In the genomic region with DNA sequence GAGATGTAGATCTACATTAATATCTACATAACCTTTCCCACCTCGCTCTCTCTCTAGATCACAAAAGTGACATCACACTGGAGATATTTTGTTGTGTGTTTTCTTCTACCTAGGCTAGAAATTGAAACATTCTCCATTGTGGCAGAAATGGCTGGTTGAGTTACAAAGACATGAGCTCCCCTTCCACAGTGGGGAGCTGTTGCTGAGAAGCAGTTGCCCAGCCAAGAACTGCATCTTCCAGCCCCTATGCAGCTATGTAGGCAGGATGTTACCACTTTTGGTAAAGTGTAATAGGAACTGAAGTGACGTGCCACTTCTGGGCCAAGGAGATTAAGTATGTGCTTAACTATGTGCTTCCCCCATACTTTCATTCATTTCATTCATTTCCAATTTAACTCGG, we compare ENCODE assay signal across 15 cellular contexts.
DNase-seq lines count a peak whose midpoint lies in the region; ATAC-seq, FAIRE-seq and TF ChIP-seq lines count a peak whose summit lies in the region.
"Had no signal": no experiment of that assay in that cellular context is flagged by ENCODE, and none has a peak within 500 bp of the region (broad histone marks: within the 10 kb centered on the region; RNA-seq: fewer than 3 reads in every experiment).

No MANE protein-coding gene starts in this region.

- H3K4me3 Mint-ChIP-seq in astrocyte (ENCODE audit: unreplicated experiment) = no peak overlapping the region
- H3K4me3 Mint-ChIP-seq: nephron had no signal

- H3K9ac ChIP-seq in Karpas-422 (ENCODE audit: low read length) = no peak overlapping the region
- no peak overlapping the region for H3K9ac ChIP-seq in astrocyte (ENCODE audit: low read length)

- H3K4me2 ChIP-seq in Karpas-422 (ENCODE audit: low read depth, low read length, poor library complexity, severe bottlenecking) (no peak overlapping the region), astrocyte (ENCODE audit: low read length) (no peak overlapping the region)

- H3K4me3 ChIP-seq in Karpas-422 (ENCODE audit: low read length) (no peak overlapping the region), astrocyte (ENCODE audit: insufficient read depth, low read depth, low read length) (no peak overlapping the region), kidney epithelial cell (ENCODE audit: low read depth, low read length) (no peak overlapping the region)
- H3K4me3 ChIP-seq: tibial nerve had no signal

- H4K20me1 ChIP-seq in Karpas-422 (ENCODE audit: insufficient read depth, low read depth, low read length) = no peaks in the 10 kb centered on the region
- no peaks in the 10 kb centered on the region for H4K20me1 ChIP-seq in astrocyte (ENCODE audit: insufficient read depth, low read length)

- H3K79me2 ChIP-seq in Karpas-422 (ENCODE audit: low read length) (no peaks in the 10 kb centered on the region), astrocyte (ENCODE audit: insufficient read depth, low read length) (no peaks in the 10 kb centered on the region)

- no peaks in the 10 kb centered on the region for H3K9me3 Mint-ChIP-seq in astrocyte (ENCODE audit: unreplicated experiment)

- ATAC-seq in GM19463 (IDR thresholded peaks at IDR 0.05; ENCODE audit: unreplicated experiment) = no peak

- DNase-seq in DMS 273 (lab: John Stamatoyannopoulos, UW; ENCODE audit: unreplicated experiment) (peak; percentile 22), DMS 273 treated with DMSO at 0.1 percent for 48 hours (lab: John Stamatoyannopoulos, UW) (no peak), Karpas-422 (peak; percentile 59), astrocyte (ENCODE audit: low read depth) (no peak), kidney epithelial cell (ENCODE audit: low read depth) (no peak), head of caudate nucleus (no peak), GM20000 (ENCODE audit: low spot score) (no peak)
- DNase-seq: activated CD4-positive, alpha-beta T cell treated with anti-CD3 and anti-CD28 coated beads, Interleukin-2, amount 50 U/mL, for 4 hours; activated gamma-delta T cell; NCI-H1417; small intestine; T-helper 2 cell had no signal

- H3K27me3 ChIP-seq in Karpas-422 (ENCODE audit: low read length) = no peaks in the 10 kb centered on the region
- H3K27me3 ChIP-seq in astrocyte (ENCODE audit: insufficient read depth, low read length) = no peaks in the 10 kb centered on the region
- no peaks in the 10 kb centered on the region for H3K27me3 ChIP-seq in kidney epithelial cell (ENCODE audit: control insufficient read depth, insufficient read depth, low read length)
- H3K27me3 ChIP-seq: tibial nerve had no signal

- no peaks in the 10 kb centered on the region for H3K9me2 ChIP-seq in Karpas-422 (replicated peaks; ENCODE audit: insufficient read depth, low read length)

- FAIRE-seq in astrocyte (lab: Jason Lieb, UNC) = no peak
- FAIRE-seq: small intestine had no signal

- H3K36me3 ChIP-seq in Karpas-422 (ENCODE audit: insufficient read depth, low read length) (no peaks in the 10 kb centered on the region), astrocyte (ENCODE audit: insufficient read depth, low read length) (no peaks in the 10 kb centered on the region), kidney epithelial cell (ENCODE audit: control insufficient read depth, insufficient read depth, low read length) (no peaks in the 10 kb centered on the region)
- H3K36me3 ChIP-seq: tibial nerve had no signal

- no peaks in the 10 kb centered on the region for H3K4me1 Mint-ChIP-seq in astrocyte (ENCODE audit: low read depth, unreplicated experiment)
- H3K4me1 Mint-ChIP-seq: nephron had no signal

- H3K9me3 ChIP-seq in Karpas-422 (ENCODE audit: low read length) (no peaks in the 10 kb centered on the region), astrocyte (ENCODE audit: insufficient read depth, low read depth, low read length) (no peaks in the 10 kb centered on the region)
- H3K9me3 ChIP-seq: tibial nerve had no signal

- no peaks in the 10 kb centered on the region for H3K27me3 Mint-ChIP-seq in astrocyte (ENCODE audit: low read depth, unreplicated experiment)

- intact Hi-C loops in head of caudate nucleus (cut with DNase I) = no loop called here

- H3K27ac ChIP-seq in Karpas-422 (ENCODE audit: low read length) (no peak overlapping the region), astrocyte (ENCODE audit: low read depth, low read length) (no peak overlapping the region)
- H3K27ac ChIP-seq: tibial nerve had no signal

- H3K4me1 ChIP-seq in Karpas-422 (ENCODE audit: low read length) (no peaks in the 10 kb centered on the region), astrocyte (ENCODE audit: insufficient read depth, low read length) (peaks cover 3% of the 10 kb centered on the region)
- H3K4me1 ChIP-seq: tibial nerve had no signal

- no peaks in the 10 kb centered on the region for H3K36me3 Mint-ChIP-seq in astrocyte (ENCODE audit: low read depth, unreplicated experiment)

- H2AFZ ChIP-seq in Karpas-422 (ENCODE audit: low read length) = no peak overlapping the region
- no peak overlapping the region for H2AFZ ChIP-seq in astrocyte (ENCODE audit: low read depth, low read length)

- no peak overlapping the region for H3K27ac Mint-ChIP-seq in astrocyte (ENCODE audit: unreplicated experiment)
- H3K27ac Mint-ChIP-seq: nephron had no signal

- TF ChIP-seq CTCF in astrocyte (IDR thresholded peaks at IDR 0.05; ENCODE audit: insufficient read depth, low read depth, low read length) = peak; percentile 4
- TF ChIP-seq CTCF in kidney epithelial cell (IDR thresholded peaks at IDR 0.05; ENCODE audit: insufficient read depth, low read length, poor library complexity, severe bottlenecking) = peak; percentile 14
- TF ChIP-seq CTCF in GM20000 (IDR thresholded peaks at IDR 0.05; ENCODE audit: extremely low read depth, missing control alignments) = no peak

Comparison
In these comparisons a context has a peak if more than half of its experiments do, and no peak if none do; other contexts are left out.
1. DNase-seq: peak in DMS 273 (single experiment) and Karpas-422 (single experiment); none in DMS 273 treated with DMSO at 0.1 percent for 48 hours (single experiment), astrocyte (single experiment), kidney epithelial cell (single experiment), head of caudate nucleus (0 of 42) and GM20000 (single experiment).